Comparison of ENCODE assay signal across 9 cellular contexts in genomic region chr7:79176859-79177477, GRCh38.
A peak's percentile ranks its signal among the peaks of the same experiment; 100 is the strongest.
DNase-seq lines count a peak whose midpoint lies in the region; ATAC-seq and TF ChIP-seq lines count a peak whose summit lies in the region.
"Had no signal": no experiment of that assay in that cellular context is flagged by ENCODE, and none has a peak within 500 bp of the region (broad histone marks: within the 10 kb centered on the region; RNA-seq: fewer than 3 reads in every experiment).

No MANE protein-coding gene starts in this region.

- H3F3A ChIP-seq in neural cell (ENCODE audit: insufficient read depth, low read length, poor library complexity, severe bottlenecking): no peaks in the 10 kb centered on the region

- TF ChIP-seq CTCF in GM12865 (IDR thresholded peaks at IDR 0.05; ENCODE audit: insufficient read depth, low read depth, low read length, missing control alignments): peak; percentile 27
- no peak for TF ChIP-seq CTCF in endothelial cell (IDR thresholded peaks at IDR 0.05; ENCODE audit: unreplicated experiment)
- TF ChIP-seq CTCF in neural cell (IDR thresholded peaks at IDR 0.05; ENCODE audit: poor library complexity, severe bottlenecking): peak; percentile 82

- peaks cover 2% of the 10 kb centered on the region for H3K27me3 Mint-ChIP-seq in endothelial cell (ENCODE audit: unreplicated experiment)

- ATAC-seq in HG03175 (IDR thresholded peaks at IDR 0.05; ENCODE audit: unreplicated experiment): no peak
- no peak for ATAC-seq in HG02840 (IDR thresholded peaks at IDR 0.05; ENCODE audit: low FRiP score, unreplicated experiment)

- no peaks in the 10 kb centered on the region for H3K36me3 ChIP-seq in neural cell (ENCODE audit: insufficient read depth, low read length)
- H3K36me3 ChIP-seq in H7 (replicated peaks; ENCODE audit: control insufficient read depth, insufficient read depth, low read length): no peaks in the 10 kb centered on the region

- H4K20me1 ChIP-seq in neural cell (ENCODE audit: insufficient read depth): no peaks in the 10 kb centered on the region

- H3K4me3 ChIP-seq in GM12865 (ENCODE audit: low read depth, low read length): no peak overlapping the region
- no peak overlapping the region for H3K4me3 ChIP-seq in neural cell (ENCODE audit: low read length)
- no peak overlapping the region for H3K4me3 ChIP-seq in H7 (ENCODE audit: insufficient read depth, low read depth, low read length)
- H3K4me3 ChIP-seq: skin epidermis had no signal

- DNase-seq in GM12865 (ENCODE audit: low read depth) (peak; percentile 23), OCI-M1 (lab: John Stamatoyannopoulos, UW) (peak; percentile 86), endothelial cell (ENCODE audit: low spot score) (peak; percentile 9), H7 (no peak)

- no peak overlapping the region for H3K9ac ChIP-seq in neural cell (ENCODE audit: low read length)

- no peaks in the 10 kb centered on the region for H3K9me3 Mint-ChIP-seq in endothelial cell (ENCODE audit: unreplicated experiment)

- H3K36me3 Mint-ChIP-seq in endothelial cell (ENCODE audit: low read depth, unreplicated experiment): no peaks in the 10 kb centered on the region

- H3K27ac ChIP-seq in neural cell (ENCODE audit: low read length): no peak overlapping the region
- H3K27ac ChIP-seq: skin epidermis had no signal

- no peaks in the 10 kb centered on the region for H3K9me3 ChIP-seq in neural cell (ENCODE audit: low read length)

- no peak overlapping the region for H3K4me3 Mint-ChIP-seq in endothelial cell (ENCODE audit: unreplicated experiment)

- TF ChIP-seq RAD21 in Ishikawa (IDR thresholded peaks at IDR 0.05; ENCODE audit: low read depth) (peak; percentile 85), neural cell (conservative IDR thresholded peaks at IDR 0.05) (peak; percentile 93)

- no peak for TF ChIP-seq EP300 in Ishikawa (IDR thresholded peaks at IDR 0.05; ENCODE audit: borderline replicate concordance)
- TF ChIP-seq EP300 in neural cell (conservative IDR thresholded peaks at IDR 0.05; ENCODE audit: poor library complexity, severe bottlenecking): no peak

- no peak overlapping the region for H3K4me2 ChIP-seq in neural cell (ENCODE audit: low read length)

- no peak overlapping the region for H3K27ac Mint-ChIP-seq in endothelial cell (ENCODE audit: unreplicated experiment)

- no peaks in the 10 kb centered on the region for H3K79me2 ChIP-seq in neural cell (replicated peaks; ENCODE audit: insufficient read depth, low read length)

- H3K27me3 ChIP-seq in neural cell (ENCODE audit: insufficient read depth, low read depth, low read length): no peaks in the 10 kb centered on the region
- no peaks in the 10 kb centered on the region for H3K27me3 ChIP-seq in H7 (ENCODE audit: control insufficient read depth, insufficient read depth, low read length)

- no peak overlapping the region for H2AFZ ChIP-seq in neural cell (ENCODE audit: low read depth, low read length)

- no peaks in the 10 kb centered on the region for H3K4me1 Mint-ChIP-seq in endothelial cell (ENCODE audit: unreplicated experiment)

- no peaks in the 10 kb centered on the region for H3K9me2 ChIP-seq in neural cell (ENCODE audit: insufficient read depth, low read length)

TF ChIP-seq in Ishikawa, 13 proteins besides CTCF, POLR2A, EP300 and RAD21:
- no peak for TF ChIP-seq TCF12 (IDR thresholded peaks at IDR 0.05; ENCODE audit: low read depth)
- no peak for TF ChIP-seq EGR1 (IDR thresholded peaks at IDR 0.05)
- TF ChIP-seq MAX (IDR thresholded peaks at IDR 0.05): no peak
TF ChIP-seq in Ishikawa: peak in this region for 0.

TF ChIP-seq in neural cell, 6 proteins besides CTCF, POLR2A, EP300 and RAD21:
- TF ChIP-seq POLR2AphosphoS5 (IDR thresholded peaks at IDR 0.05) (no peak), MXI1 (conservative IDR thresholded peaks at IDR 0.05; ENCODE audit: poor library complexity, severe bottlenecking) (no peak), TAF1 (IDR thresholded peaks at IDR 0.05; ENCODE audit: low read depth) (no peak), SMC3 (conservative IDR thresholded peaks at IDR 0.05; ENCODE audit: poor library complexity) (peak; percentile 93)
